Comparison of ENCODE assay signal across 1 cellular context in the genomic region with DNA sequence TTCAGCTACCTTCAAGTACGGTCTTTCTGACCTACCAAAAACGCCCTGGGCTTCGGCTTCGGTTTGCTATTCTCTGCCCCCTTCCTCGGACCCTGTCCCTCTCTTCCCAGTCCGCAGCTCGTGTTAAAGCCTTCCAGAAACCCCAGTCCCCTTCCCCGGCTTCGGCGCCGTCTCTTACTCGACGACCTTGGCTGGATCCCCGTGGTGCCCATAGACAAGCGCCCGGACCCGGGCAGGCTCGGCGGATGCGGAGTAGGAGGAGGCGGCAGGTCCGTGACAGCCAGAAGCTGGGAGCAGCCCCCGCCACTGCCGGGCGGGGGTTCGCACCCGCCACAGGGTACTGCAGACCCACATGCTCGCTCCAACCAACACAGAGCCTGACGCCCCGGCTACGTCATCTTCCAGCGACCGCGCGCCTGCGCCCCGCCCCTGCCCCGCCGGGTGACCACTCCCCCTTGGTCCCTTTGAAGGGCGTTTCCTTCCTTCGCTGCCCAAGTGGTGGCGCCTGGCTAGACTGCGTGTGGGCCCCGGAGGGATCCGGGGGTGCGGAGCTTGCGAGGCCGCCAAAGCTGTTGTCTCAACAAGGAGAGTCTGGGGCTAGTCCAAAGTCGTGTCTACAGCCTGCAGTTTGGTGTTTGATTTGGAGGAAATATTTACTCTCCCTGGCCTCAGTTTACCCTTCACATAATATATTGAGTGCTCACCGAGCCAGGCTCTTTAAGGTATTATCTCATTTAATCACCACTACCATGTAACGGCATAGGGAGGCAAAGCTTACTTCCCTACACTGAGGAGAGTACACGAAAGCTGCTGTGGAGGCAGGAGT.
TF ChIP-seq lines count a peak whose summit lies in the region.

A gene with protein sequence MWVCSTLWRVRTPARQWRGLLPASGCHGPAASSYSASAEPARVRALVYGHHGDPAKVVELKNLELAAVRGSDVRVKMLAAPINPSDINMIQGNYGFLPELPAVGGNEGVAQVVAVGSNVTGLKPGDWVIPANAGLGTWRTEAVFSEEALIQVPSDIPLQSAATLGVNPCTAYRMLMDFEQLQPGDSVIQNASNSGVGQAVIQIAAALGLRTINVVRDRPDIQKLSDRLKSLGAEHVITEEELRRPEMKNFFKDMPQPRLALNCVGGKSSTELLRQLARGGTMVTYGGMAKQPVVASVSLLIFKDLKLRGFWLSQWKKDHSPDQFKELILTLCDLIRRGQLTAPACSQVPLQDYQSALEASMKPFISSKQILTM (minus strand): TSS at position 382 of the 826 bp plus-strand sequence. CDS start 28 bp downstream, at position 354.

TF ChIP-seq in K562, 482 proteins besides CTCF, POLR2A, EP300 and RAD21 (continued from another document and continues in another):
- TF ChIP-seq, protein P1, sequence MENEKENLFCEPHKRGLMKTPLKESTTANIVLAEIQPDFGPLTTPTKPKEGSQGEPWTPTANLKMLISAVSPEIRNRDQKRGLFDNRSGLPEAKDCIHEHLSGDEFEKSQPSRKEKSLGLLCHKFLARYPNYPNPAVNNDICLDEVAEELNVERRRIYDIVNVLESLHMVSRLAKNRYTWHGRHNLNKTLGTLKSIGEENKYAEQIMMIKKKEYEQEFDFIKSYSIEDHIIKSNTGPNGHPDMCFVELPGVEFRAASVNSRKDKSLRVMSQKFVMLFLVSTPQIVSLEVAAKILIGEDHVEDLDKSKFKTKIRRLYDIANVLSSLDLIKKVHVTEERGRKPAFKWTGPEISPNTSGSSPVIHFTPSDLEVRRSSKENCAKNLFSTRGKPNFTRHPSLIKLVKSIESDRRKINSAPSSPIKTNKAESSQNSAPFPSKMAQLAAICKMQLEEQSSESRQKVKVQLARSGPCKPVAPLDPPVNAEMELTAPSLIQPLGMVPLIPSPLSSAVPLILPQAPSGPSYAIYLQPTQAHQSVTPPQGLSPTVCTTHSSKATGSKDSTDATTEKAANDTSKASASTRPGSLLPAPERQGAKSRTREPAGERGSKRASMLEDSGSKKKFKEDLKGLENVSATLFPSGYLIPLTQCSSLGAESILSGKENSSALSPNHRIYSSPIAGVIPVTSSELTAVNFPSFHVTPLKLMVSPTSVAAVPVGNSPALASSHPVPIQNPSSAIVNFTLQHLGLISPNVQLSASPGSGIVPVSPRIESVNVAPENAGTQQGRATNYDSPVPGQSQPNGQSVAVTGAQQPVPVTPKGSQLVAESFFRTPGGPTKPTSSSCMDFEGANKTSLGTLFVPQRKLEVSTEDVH (IDR thresholded peaks at IDR 0.05; ENCODE audit: low read depth, partially characterized antibody): peak; percentile 48
- 0 out of 2 replicates have a peak, but pooled peaks have one; percentile 30 for TF ChIP-seq ZNF707 (CRISPR knock-in tag; conservative IDR thresholded peaks at IDR 0.05)
- TF ChIP-seq, protein P2, sequence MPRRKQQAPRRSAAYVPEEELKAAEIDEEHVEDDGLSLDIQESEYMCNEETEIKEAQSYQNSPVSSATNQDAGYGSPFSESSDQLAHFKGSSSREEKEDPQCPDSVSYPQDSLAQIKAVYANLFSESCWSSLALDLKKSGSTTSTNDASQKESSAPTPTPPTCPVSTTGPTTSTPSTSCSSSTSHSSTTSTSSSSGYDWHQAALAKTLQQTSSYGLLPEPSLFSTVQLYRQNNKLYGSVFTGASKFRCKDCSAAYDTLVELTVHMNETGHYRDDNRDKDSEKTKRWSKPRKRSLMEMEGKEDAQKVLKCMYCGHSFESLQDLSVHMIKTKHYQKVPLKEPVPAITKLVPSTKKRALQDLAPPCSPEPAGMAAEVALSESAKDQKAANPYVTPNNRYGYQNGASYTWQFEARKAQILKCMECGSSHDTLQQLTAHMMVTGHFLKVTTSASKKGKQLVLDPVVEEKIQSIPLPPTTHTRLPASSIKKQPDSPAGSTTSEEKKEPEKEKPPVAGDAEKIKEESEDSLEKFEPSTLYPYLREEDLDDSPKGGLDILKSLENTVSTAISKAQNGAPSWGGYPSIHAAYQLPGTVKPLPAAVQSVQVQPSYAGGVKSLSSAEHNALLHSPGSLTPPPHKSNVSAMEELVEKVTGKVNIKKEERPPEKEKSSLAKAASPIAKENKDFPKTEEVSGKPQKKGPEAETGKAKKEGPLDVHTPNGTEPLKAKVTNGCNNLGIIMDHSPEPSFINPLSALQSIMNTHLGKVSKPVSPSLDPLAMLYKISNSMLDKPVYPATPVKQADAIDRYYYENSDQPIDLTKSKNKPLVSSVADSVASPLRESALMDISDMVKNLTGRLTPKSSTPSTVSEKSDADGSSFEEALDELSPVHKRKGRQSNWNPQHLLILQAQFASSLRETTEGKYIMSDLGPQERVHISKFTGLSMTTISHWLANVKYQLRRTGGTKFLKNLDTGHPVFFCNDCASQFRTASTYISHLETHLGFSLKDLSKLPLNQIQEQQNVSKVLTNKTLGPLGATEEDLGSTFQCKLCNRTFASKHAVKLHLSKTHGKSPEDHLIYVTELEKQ (CRISPR knock-in tag; IDR thresholded peaks at IDR 0.05): no peak
- TF ChIP-seq NR4A1 (CRISPR knock-in tag; IDR thresholded peaks at IDR 0.05): no peak
- TF ChIP-seq NR4A1 (tag; IDR thresholded peaks at IDR 0.05): 0 out of 2 replicates have a peak, but pooled peaks have one; percentile 27
- TF ChIP-seq TBL1XR1 (IDR thresholded peaks at IDR 0.05; ENCODE audit: low read length in 2 of 2): peak; percentile 70 to 81; a peak in 3 of 4 replicates
- TF ChIP-seq, protein P3, sequence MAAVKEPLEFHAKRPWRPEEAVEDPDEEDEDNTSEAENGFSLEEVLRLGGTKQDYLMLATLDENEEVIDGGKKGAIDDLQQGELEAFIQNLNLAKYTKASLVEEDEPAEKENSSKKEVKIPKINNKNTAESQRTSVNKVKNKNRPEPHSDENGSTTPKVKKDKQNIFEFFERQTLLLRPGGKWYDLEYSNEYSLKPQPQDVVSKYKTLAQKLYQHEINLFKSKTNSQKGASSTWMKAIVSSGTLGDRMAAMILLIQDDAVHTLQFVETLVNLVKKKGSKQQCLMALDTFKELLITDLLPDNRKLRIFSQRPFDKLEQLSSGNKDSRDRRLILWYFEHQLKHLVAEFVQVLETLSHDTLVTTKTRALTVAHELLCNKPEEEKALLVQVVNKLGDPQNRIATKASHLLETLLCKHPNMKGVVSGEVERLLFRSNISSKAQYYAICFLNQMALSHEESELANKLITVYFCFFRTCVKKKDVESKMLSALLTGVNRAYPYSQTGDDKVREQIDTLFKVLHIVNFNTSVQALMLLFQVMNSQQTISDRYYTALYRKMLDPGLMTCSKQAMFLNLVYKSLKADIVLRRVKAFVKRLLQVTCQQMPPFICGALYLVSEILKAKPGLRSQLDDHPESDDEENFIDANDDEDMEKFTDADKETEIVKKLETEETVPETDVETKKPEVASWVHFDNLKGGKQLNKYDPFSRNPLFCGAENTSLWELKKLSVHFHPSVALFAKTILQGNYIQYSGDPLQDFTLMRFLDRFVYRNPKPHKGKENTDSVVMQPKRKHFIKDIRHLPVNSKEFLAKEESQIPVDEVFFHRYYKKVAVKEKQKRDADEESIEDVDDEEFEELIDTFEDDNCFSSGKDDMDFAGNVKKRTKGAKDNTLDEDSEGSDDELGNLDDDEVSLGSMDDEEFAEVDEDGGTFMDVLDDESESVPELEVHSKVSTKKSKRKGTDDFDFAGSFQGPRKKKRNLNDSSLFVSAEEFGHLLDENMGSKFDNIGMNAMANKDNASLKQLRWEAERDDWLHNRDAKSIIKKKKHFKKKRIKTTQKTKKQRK (IDR thresholded peaks at IDR 0.05; ENCODE audit: borderline replicate concordance, low read depth, low read length): no peak
- TF ChIP-seq EWSR1 (IDR thresholded peaks at IDR 0.05; ENCODE audit: borderline replicate concordance, low read depth, partially characterized antibody): no peak
- TF ChIP-seq FOXJ3 (CRISPR knock-in tag; IDR thresholded peaks at IDR 0.05): no peak
- TF ChIP-seq COPS2 (conservative IDR thresholded peaks at IDR 0.05): no peak
- TF ChIP-seq, protein P4, sequence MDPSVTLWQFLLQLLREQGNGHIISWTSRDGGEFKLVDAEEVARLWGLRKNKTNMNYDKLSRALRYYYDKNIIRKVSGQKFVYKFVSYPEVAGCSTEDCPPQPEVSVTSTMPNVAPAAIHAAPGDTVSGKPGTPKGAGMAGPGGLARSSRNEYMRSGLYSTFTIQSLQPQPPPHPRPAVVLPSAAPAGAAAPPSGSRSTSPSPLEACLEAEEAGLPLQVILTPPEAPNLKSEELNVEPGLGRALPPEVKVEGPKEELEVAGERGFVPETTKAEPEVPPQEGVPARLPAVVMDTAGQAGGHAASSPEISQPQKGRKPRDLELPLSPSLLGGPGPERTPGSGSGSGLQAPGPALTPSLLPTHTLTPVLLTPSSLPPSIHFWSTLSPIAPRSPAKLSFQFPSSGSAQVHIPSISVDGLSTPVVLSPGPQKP (CRISPR knock-in tag; IDR thresholded peaks at IDR 0.05): no peak
- TF ChIP-seq, protein P5, sequence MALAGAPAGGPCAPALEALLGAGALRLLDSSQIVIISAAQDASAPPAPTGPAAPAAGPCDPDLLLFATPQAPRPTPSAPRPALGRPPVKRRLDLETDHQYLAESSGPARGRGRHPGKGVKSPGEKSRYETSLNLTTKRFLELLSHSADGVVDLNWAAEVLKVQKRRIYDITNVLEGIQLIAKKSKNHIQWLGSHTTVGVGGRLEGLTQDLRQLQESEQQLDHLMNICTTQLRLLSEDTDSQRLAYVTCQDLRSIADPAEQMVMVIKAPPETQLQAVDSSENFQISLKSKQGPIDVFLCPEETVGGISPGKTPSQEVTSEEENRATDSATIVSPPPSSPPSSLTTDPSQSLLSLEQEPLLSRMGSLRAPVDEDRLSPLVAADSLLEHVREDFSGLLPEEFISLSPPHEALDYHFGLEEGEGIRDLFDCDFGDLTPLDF (CRISPR knock-in tag; IDR thresholded peaks at IDR 0.05): peak; percentile 86; the same call in 1 of the 2 replicates
- TF ChIP-seq HMGN3 (IDR thresholded peaks at IDR 0.05; ENCODE audit: borderline replicate concordance, extremely low read depth, insufficient read length, low read depth, low read length): peak; percentile 95
- TF ChIP-seq, protein P6, sequence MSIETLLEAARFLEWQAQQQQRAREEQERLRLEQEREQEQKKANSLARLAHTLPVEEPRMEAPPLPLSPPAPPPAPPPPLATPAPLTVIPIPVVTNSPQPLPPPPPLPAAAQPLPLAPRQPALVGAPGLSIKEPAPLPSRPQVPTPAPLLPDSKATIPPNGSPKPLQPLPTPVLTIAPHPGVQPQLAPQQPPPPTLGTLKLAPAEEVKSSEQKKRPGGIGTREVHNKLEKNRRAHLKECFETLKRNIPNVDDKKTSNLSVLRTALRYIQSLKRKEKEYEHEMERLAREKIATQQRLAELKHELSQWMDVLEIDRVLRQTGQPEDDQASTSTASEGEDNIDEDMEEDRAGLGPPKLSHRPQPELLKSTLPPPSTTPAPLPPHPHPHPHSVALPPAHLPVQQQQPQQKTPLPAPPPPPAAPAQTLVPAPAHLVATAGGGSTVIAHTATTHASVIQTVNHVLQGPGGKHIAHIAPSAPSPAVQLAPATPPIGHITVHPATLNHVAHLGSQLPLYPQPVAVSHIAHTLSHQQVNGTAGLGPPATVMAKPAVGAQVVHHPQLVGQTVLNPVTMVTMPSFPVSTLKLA (conservative IDR thresholded peaks at IDR 0.05): peak; percentile 96 to 99
- no peak for TF ChIP-seq FUS (optimal IDR thresholded peaks at IDR 0.05; ENCODE audit: low read depth, low read length)
- peak; percentile 61; the same call in 1 of the 2 replicates for TF ChIP-seq GABPB1 (CRISPR knock-in tag; IDR thresholded peaks at IDR 0.05)
- no peak for TF ChIP-seq ZNF175 (CRISPR knock-in tag; IDR thresholded peaks at IDR 0.05; ENCODE audit: low read depth)
- TF ChIP-seq, protein P7, sequence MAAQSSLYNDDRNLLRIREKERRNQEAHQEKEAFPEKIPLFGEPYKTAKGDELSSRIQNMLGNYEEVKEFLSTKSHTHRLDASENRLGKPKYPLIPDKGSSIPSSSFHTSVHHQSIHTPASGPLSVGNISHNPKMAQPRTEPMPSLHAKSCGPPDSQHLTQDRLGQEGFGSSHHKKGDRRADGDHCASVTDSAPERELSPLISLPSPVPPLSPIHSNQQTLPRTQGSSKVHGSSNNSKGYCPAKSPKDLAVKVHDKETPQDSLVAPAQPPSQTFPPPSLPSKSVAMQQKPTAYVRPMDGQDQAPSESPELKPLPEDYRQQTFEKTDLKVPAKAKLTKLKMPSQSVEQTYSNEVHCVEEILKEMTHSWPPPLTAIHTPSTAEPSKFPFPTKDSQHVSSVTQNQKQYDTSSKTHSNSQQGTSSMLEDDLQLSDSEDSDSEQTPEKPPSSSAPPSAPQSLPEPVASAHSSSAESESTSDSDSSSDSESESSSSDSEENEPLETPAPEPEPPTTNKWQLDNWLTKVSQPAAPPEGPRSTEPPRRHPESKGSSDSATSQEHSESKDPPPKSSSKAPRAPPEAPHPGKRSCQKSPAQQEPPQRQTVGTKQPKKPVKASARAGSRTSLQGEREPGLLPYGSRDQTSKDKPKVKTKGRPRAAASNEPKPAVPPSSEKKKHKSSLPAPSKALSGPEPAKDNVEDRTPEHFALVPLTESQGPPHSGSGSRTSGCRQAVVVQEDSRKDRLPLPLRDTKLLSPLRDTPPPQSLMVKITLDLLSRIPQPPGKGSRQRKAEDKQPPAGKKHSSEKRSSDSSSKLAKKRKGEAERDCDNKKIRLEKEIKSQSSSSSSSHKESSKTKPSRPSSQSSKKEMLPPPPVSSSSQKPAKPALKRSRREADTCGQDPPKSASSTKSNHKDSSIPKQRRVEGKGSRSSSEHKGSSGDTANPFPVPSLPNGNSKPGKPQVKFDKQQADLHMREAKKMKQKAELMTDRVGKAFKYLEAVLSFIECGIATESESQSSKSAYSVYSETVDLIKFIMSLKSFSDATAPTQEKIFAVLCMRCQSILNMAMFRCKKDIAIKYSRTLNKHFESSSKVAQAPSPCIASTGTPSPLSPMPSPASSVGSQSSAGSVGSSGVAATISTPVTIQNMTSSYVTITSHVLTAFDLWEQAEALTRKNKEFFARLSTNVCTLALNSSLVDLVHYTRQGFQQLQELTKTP (IDR thresholded peaks at IDR 0.05; ENCODE audit: low read depth in 1 of 2, partially characterized antibody in 2 of 2): no peak
- no peak for TF ChIP-seq SRSF3 (IDR thresholded peaks at IDR 0.05; ENCODE audit: insufficient read depth, low read length)
